In genomic region chr15:60673918-60674558, GRCh38 we compare ENCODE assay signal across 7 cellular contexts.
DNase-seq lines count a peak whose midpoint lies in the region; ATAC-seq and TF ChIP-seq lines count a peak whose summit lies in the region.

No MANE protein-coding gene starts in this region.

- no peaks in the 10 kb centered on the region for H3K36me3 ChIP-seq in trophoblast cell (ENCODE audit: control insufficient read depth in 1 of 2, insufficient read depth in 2 of 2, low read length in 2 of 2)
- H3K36me3 ChIP-seq in H7 (replicated peaks; ENCODE audit: control insufficient read depth, insufficient read depth, low read length) = no peaks in the 10 kb centered on the region

- no peaks in the 10 kb centered on the region for H3K27me3 ChIP-seq in trophoblast cell (ENCODE audit: insufficient read depth, low read length)
- no peaks in the 10 kb centered on the region for H3K27me3 ChIP-seq in H7 (ENCODE audit: control insufficient read depth, insufficient read depth, low read length)

- no peak overlapping the region for H3K9ac ChIP-seq in trophoblast cell (ENCODE audit: low read length)

- no peak overlapping the region for H2BK12ac ChIP-seq in trophoblast cell (ENCODE audit: low read length)

- no peak overlapping the region for H2AK5ac ChIP-seq in trophoblast cell (ENCODE audit: low read length)

- H2BK120ac ChIP-seq in trophoblast cell (ENCODE audit: insufficient read depth, low read length, poor library complexity) = no peak overlapping the region

- no peak overlapping the region for H2BK5ac ChIP-seq in trophoblast cell (ENCODE audit: low read depth, low read length, poor library complexity)

- no peak overlapping the region for H3K18ac ChIP-seq in trophoblast cell (ENCODE audit: low read length)

- POLR2A ChIA-PET in RWPE1 (lab: Yijun Ruan, JAX; ENCODE audit: low non-redundant PET) = no interaction called here

- H2AFZ ChIP-seq in trophoblast cell (ENCODE audit: insufficient read depth, low read length, poor library complexity) = no peak overlapping the region

- CTCF ChIA-PET in RWPE1 (lab: Yijun Ruan, JAX) = no interaction called here

- H3K9me3 ChIP-seq in trophoblast cell (ENCODE audit: insufficient read depth, low read depth, low read length) = no peaks in the 10 kb centered on the region

- TF ChIP-seq CTCF in HFF-Myc (IDR thresholded peaks at IDR 0.05; ENCODE audit: low read depth, low read length, missing control alignments) = no peak
- no peak for TF ChIP-seq CTCF in RWPE1 (conservative IDR thresholded peaks at IDR 0.05; ENCODE audit: low read depth)

- no CpG with 5 or more reads among the region's 3 CpGs for WGBS in trophoblast cell (ENCODE audit: extremely low coverage, insufficient coverage, insufficient read length)

- no peak for ATAC-seq in GM18861 (IDR thresholded peaks at IDR 0.05; ENCODE audit: unreplicated experiment)

- DNase-seq in HFF-Myc (ENCODE audit: extremely low read depth, low read depth) = peak; percentile 95
- DNase-seq in RWPE1 (ENCODE audit: low spot score) = peak; percentile 89
- peak; percentile 96 to 97 for DNase-seq in dermis microvascular lymphatic vessel endothelial cell (ENCODE audit: low read depth in 2 of 2)
- peak; percentile 36 to 60 for DNase-seq in trophoblast cell
- no peak for DNase-seq in H7
- no peak for DNase-seq in effector CD4-positive, alpha-beta T cell

- H3K4me2 ChIP-seq in trophoblast cell (ENCODE audit: low read length) = no peak overlapping the region

- H3K79me1 ChIP-seq in trophoblast cell (ENCODE audit: low read length) = no peaks in the 10 kb centered on the region

- H3K27ac ChIP-seq in RWPE1 (no peak overlapping the region), trophoblast cell (ENCODE audit: low read depth, low read length) (no peak overlapping the region)

- no peaks in the 10 kb centered on the region for H3K4me1 ChIP-seq in trophoblast cell (ENCODE audit: control insufficient read depth in 1 of 2, insufficient read depth in 2 of 2, low read length in 2 of 2)

- no peak overlapping the region for H4K12ac ChIP-seq in trophoblast cell (ENCODE audit: low read depth, low read length)

- no peak overlapping the region for H3K23ac ChIP-seq in trophoblast cell (ENCODE audit: low read length)

- no peak overlapping the region for H3K4me3 ChIP-seq in HFF-Myc (replicated peaks; ENCODE audit: low read depth, low read length)
- H3K4me3 ChIP-seq in trophoblast cell (ENCODE audit: low read depth, low read length) = no peak overlapping the region
- no peak overlapping the region for H3K4me3 ChIP-seq in H7 (ENCODE audit: insufficient read depth, low read depth, low read length)

- no peak overlapping the region for H4K8ac ChIP-seq in trophoblast cell (ENCODE audit: low read depth, low read length)

- no peak overlapping the region for H3K4ac ChIP-seq in trophoblast cell (ENCODE audit: low read depth, low read length)

- H3K79me2 ChIP-seq in trophoblast cell (ENCODE audit: control insufficient read depth, insufficient read depth, low read length, poor library complexity) = no peaks in the 10 kb centered on the region

- no peak overlapping the region for H3K14ac ChIP-seq in trophoblast cell (ENCODE audit: low read length)

- H4K91ac ChIP-seq in trophoblast cell (ENCODE audit: low read depth, low read length) = no peak overlapping the region

Comparison
In these comparisons a context has a peak if more than half of its experiments do, and no peak if none do; other contexts are left out.
1. DNase-seq: peak in HFF-Myc (single experiment), RWPE1 (single experiment), dermis microvascular lymphatic vessel endothelial cell (2 of 2) and trophoblast cell (2 of 2); none in H7 (single experiment) and effector CD4-positive, alpha-beta T cell (single experiment).